Comparison of ENCODE assay signal across 2 cellular contexts in the genomic region with DNA sequence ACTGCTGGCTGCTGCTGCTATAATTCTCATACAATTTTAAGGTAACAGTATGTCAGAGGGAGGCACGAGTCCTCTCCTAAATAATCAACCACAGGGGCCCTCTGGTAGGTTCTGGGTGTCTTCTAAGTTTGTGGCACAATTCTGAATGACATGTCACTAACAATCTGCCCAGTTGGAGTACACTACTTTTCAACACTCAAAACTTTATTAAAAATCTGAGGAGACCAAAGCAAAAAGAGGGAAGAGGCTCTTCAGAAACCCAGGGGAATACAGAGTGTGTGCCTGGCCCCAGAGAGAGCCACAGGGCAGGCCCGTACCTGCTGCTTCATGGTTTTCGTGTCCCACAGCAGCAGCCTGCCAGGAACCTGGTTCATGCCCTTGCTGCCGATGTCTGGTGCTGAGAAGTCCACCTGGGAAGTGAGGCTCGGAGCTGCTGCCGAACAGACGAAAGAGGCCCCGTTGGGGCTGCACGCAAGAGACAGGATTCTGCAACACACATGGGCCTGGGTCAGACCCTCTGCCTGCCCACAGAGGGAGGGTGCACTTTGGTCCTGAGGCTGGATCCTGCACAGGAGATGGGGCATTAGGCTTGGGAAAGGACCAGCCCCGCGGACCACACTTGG.
TF ChIP-seq lines count a peak whose summit lies in the region.

No MANE protein-coding gene starts in this region.

TF ChIP-seq in IMR-90, 13 proteins besides CTCF, POLR2A, EP300 and RAD21:
- TF ChIP-seq MAZ (IDR thresholded peaks at IDR 0.05; ENCODE audit: borderline replicate concordance, low read depth, low read length): no peak
- TF ChIP-seq, protein P1, sequence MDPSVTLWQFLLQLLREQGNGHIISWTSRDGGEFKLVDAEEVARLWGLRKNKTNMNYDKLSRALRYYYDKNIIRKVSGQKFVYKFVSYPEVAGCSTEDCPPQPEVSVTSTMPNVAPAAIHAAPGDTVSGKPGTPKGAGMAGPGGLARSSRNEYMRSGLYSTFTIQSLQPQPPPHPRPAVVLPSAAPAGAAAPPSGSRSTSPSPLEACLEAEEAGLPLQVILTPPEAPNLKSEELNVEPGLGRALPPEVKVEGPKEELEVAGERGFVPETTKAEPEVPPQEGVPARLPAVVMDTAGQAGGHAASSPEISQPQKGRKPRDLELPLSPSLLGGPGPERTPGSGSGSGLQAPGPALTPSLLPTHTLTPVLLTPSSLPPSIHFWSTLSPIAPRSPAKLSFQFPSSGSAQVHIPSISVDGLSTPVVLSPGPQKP (IDR thresholded peaks at IDR 0.05; ENCODE audit: borderline replicate concordance, low read depth, low read length): no peak
- no peak for TF ChIP-seq SMC3 (IDR thresholded peaks at IDR 0.05; ENCODE audit: low read depth, low read length)
- TF ChIP-seq BHLHE40 (IDR thresholded peaks at IDR 0.05; ENCODE audit: low read depth, low read length): no peak
- TF ChIP-seq NFE2L2 (IDR thresholded peaks at IDR 0.05; ENCODE audit: low read depth, low read length): no peak
- TF ChIP-seq RFX5 (IDR thresholded peaks at IDR 0.05; ENCODE audit: low read depth, low read length): no peak
- no peak for TF ChIP-seq CHD1 (IDR thresholded peaks at IDR 0.05; ENCODE audit: low read depth, low read length)
- TF ChIP-seq CEBPB (IDR thresholded peaks at IDR 0.05; ENCODE audit: low read depth, low read length): no peak
- no peak for TF ChIP-seq MAFK (IDR thresholded peaks at IDR 0.05; ENCODE audit: low read depth, low read length)
- TF ChIP-seq MXI1 (IDR thresholded peaks at IDR 0.05; ENCODE audit: borderline replicate concordance, low read depth, low read length): no peak
- TF ChIP-seq, protein P2, sequence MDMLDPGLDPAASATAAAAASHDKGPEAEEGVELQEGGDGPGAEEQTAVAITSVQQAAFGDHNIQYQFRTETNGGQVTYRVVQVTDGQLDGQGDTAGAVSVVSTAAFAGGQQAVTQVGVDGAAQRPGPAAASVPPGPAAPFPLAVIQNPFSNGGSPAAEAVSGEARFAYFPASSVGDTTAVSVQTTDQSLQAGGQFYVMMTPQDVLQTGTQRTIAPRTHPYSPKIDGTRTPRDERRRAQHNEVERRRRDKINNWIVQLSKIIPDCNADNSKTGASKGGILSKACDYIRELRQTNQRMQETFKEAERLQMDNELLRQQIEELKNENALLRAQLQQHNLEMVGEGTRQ (IDR thresholded peaks at IDR 0.05; ENCODE audit: low read depth, low read length): no peak
- TF ChIP-seq RCOR1 (IDR thresholded peaks at IDR 0.05; ENCODE audit: insufficient replicate concordance, low read length): no peak
- no peak for TF ChIP-seq FOS (IDR thresholded peaks at IDR 0.05; ENCODE audit: low read depth, low read length)

TF ChIP-seq in K562, 482 proteins besides CTCF, POLR2A, EP300 and RAD21:
- no peak for TF ChIP-seq NFYB (IDR thresholded peaks at IDR 0.05; ENCODE audit: extremely low read depth, insufficient read length)
- TF ChIP-seq, protein P3, sequence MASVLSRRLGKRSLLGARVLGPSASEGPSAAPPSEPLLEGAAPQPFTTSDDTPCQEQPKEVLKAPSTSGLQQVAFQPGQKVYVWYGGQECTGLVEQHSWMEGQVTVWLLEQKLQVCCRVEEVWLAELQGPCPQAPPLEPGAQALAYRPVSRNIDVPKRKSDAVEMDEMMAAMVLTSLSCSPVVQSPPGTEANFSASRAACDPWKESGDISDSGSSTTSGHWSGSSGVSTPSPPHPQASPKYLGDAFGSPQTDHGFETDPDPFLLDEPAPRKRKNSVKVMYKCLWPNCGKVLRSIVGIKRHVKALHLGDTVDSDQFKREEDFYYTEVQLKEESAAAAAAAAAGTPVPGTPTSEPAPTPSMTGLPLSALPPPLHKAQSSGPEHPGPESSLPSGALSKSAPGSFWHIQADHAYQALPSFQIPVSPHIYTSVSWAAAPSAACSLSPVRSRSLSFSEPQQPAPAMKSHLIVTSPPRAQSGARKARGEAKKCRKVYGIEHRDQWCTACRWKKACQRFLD (CRISPR knock-in tag; IDR thresholded peaks at IDR 0.05): no peak
- no peak for TF ChIP-seq CEBPG (CRISPR knock-in tag; IDR thresholded peaks at IDR 0.05)
- no peak for TF ChIP-seq CEBPG (tag; conservative IDR thresholded peaks at IDR 0.05 in 1 of 2, IDR thresholded peaks at IDR 0.05 in 1 of 2)
- TF ChIP-seq TAF15 (IDR thresholded peaks at IDR 0.05; ENCODE audit: low read depth, low read length): no peak
- TF ChIP-seq, protein P4, sequence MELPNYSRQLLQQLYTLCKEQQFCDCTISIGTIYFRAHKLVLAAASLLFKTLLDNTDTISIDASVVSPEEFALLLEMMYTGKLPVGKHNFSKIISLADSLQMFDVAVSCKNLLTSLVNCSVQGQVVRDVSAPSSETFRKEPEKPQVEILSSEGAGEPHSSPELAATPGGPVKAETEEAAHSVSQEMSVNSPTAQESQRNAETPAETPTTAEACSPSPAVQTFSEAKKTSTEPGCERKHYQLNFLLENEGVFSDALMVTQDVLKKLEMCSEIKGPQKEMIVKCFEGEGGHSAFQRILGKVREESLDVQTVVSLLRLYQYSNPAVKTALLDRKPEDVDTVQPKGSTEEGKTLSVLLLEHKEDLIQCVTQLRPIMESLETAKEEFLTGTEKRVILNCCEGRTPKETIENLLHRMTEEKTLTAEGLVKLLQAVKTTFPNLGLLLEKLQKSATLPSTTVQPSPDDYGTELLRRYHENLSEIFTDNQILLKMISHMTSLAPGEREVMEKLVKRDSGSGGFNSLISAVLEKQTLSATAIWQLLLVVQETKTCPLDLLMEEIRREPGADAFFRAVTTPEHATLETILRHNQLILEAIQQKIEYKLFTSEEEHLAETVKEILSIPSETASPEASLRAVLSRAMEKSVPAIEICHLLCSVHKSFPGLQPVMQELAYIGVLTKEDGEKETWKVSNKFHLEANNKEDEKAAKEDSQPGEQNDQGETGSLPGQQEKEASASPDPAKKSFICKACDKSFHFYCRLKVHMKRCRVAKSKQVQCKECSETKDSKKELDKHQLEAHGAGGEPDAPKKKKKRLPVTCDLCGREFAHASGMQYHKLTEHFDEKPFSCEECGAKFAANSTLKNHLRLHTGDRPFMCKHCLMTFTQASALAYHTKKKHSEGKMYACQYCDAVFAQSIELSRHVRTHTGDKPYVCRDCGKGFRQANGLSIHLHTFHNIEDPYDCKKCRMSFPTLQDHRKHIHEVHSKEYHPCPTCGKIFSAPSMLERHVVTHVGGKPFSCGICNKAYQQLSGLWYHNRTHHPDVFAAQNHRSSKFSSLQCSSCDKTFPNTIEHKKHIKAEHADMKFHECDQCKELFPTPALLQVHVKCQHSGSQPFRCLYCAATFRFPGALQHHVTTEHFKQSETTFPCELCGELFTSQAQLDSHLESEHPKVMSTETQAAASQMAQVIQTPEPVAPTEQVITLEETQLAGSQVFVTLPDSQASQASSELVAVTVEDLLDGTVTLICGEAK (IDR thresholded peaks at IDR 0.05): peak; percentile 75
- TF ChIP-seq, protein P4 (CRISPR knock-in tag; IDR thresholded peaks at IDR 0.05): peak; percentile 60; the same call in 1 of the 2 replicates
